8 cellular contexts compared by ENCODE assay signal in the genomic region with DNA sequence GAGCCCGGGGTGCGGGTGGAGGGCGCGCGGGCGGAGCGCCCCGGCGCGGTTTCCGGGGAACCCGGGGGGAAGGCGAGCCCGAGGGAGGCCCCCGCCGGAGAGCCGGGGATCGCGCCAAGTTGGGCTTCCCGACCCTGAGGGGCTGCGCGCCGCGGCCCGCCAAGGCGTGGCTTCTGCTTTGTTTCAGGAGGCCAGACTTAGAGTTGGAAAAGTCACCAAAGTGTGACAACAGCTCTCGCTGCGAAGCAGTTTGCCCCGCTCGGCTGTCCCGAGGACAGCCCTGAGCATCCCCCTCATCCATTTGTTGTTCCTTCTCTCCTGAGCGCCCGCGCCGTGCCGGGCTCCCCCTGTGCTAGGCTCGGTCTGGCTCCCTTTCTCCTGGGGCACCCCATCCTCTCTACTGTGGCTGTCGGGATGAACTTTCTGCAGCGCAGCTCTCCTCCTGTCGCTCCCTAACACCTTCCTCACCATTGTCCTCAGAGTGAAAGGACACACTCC. TPM values are rescaled to one million over a fixed set of nuclear protein-coding genes. Genes with fewer than 3 reads are reported as not detected.
DNase-seq lines count a peak whose midpoint lies in the region; ATAC-seq and TF ChIP-seq lines count a peak whose summit lies in the region.

No MANE protein-coding gene starts in this region.

- H3K27me3 ChIP-seq in BLaER1 (no peaks in the 10 kb centered on the region), mammary epithelial cell (ENCODE audit: insufficient read depth, low read length) (no peaks in the 10 kb centered on the region), lower lobe of right lung (ENCODE audit: low read depth) (no peaks in the 10 kb centered on the region), tibial artery (no peaks in the 10 kb centered on the region)

- 2% methylated on average over 11 of the region's 40 CpGs for whole genome bisulfite sequencing in mammary epithelial cell (ENCODE audit: low coverage, missing lambda C conversion rate)

- peak overlapping the region; percentile 87 for H3K4me3 ChIP-seq in BLaER1
- H3K4me3 ChIP-seq in Jurkat, Clone E6-1 (ENCODE audit: low read length), result peak overlapping the region; percentile 65
- H3K4me3 ChIP-seq in mammary epithelial cell (replicated peaks in 1 of 3; ENCODE audit: insufficient read depth in 1 of 3, low read depth in 2 of 3, low read length in 3 of 3), result peak overlapping the region; percentile 43 to 56 (median 53)
- H3K4me3 ChIP-seq in lower lobe of right lung, result peak overlapping the region; percentile 89
- peak overlapping the region; percentile 85 to 97 for H3K4me3 ChIP-seq in tibial artery

- DNase-seq in Jurkat, Clone E6-1 (ENCODE audit: low read depth, low spot score), result no peak
- no peak for DNase-seq in mammary epithelial cell
- no peak for DNase-seq in lower lobe of right lung
- peak in 1 of 2 donors; percentile 68 for DNase-seq in tibial artery
- no peak for DNase-seq in putamen (ENCODE audit: low spot score)
- no peak for DNase-seq in NCI-H1417 (lab: John Stamatoyannopoulos, UW)

- H3K27ac ChIP-seq in BLaER1, result peak overlapping the region; percentile 80
- no peak overlapping the region for H3K27ac ChIP-seq in mammary epithelial cell (ENCODE audit: insufficient read depth, low read depth, low read length)
- H3K27ac ChIP-seq in lower lobe of right lung, result peak overlapping the region; percentile 87
- H3K27ac ChIP-seq in tibial artery, result peak overlapping the region; percentile 85 to 89

- dilution Hi-C loops in mammary epithelial cell (cut with HindIII; ENCODE audit: low sequenced_read_pairs), result no loop called here

- CTCF ChIA-PET in mammary epithelial cell (lab: Charles Lee; ENCODE audit: low non-redundant PET), result no interaction called here

- peak overlapping the region; percentile 82 for H3K9ac ChIP-seq in BLaER1
- no peak overlapping the region for H3K9ac ChIP-seq in mammary epithelial cell (ENCODE audit: insufficient read depth, low read length)

- peaks cover 57% of the 10 kb centered on the region for H3K4me1 ChIP-seq in BLaER1
- H3K4me1 ChIP-seq in mammary epithelial cell (ENCODE audit: insufficient read depth, low read length), result peaks cover 12% of the 10 kb centered on the region
- H3K4me1 ChIP-seq in lower lobe of right lung, result peaks cover 57% of the 10 kb centered on the region
- peaks cover 0 to 52% (median 27%) of the 10 kb centered on the region in 4 donors for H3K4me1 ChIP-seq in tibial artery

- H2AFZ ChIP-seq in mammary epithelial cell (ENCODE audit: low read depth, low read length), result peak overlapping the region; percentile 88

- H4K20me1 ChIP-seq in BLaER1 (no peaks in the 10 kb centered on the region), mammary epithelial cell (ENCODE audit: insufficient read depth, low read length) (no peaks in the 10 kb centered on the region)

- H3K36me3 ChIP-seq in BLaER1 (no peaks in the 10 kb centered on the region), mammary epithelial cell (ENCODE audit: insufficient read depth, low read length) (no peaks in the 10 kb centered on the region), lower lobe of right lung (no peaks in the 10 kb centered on the region), tibial artery (no peaks in the 10 kb centered on the region)

- no peaks in the 10 kb centered on the region for H3K79me2 ChIP-seq in mammary epithelial cell (ENCODE audit: insufficient read depth, low read length)

- intact Hi-C loops in mammary epithelial cell (cut with micrococcal nuclease), result loop anchor here (2.0 kb wide), 1 partner anchor 34 kb away; no protein-coding TSS in a partner anchor
- intact Hi-C loops in lower lobe of right lung (cut with DNase I), result no loop called here
- intact Hi-C loops in tibial artery (cut with DNase I; ENCODE audit: low total_unique reads), result no loop called here

- in situ Hi-C loops in mammary epithelial cell (cut with MboI; ENCODE audit: low sequenced_read_pairs in 2 of 2), result no loop called here

- no TSS peak for BruUV-seq in mammary epithelial cell (replicated peaks; lab: Mats Ljungman, UMichigan)

- H3K9me3 ChIP-seq in BLaER1 (no peaks in the 10 kb centered on the region), mammary epithelial cell (replicated peaks; ENCODE audit: insufficient read depth, low read length) (no peaks in the 10 kb centered on the region), lower lobe of right lung (no peaks in the 10 kb centered on the region), tibial artery (no peaks in the 10 kb centered on the region)

- H3K4me2 ChIP-seq in BLaER1 (peak overlapping the region; percentile 98), mammary epithelial cell (ENCODE audit: insufficient read depth, low read depth, low read length) (peak overlapping the region; percentile 98)

- TF ChIP-seq CTCF in mammary epithelial cell (conservative IDR thresholded peaks at IDR 0.05 in 1 of 2, IDR thresholded peaks at IDR 0.05 in 1 of 2; ENCODE audit: extremely low read depth in 1 of 2, insufficient read depth in 1 of 2, low read depth in 1 of 2, low read length in 2 of 2) (no peak), lower lobe of right lung (IDR thresholded peaks at IDR 0.05) (no peak), tibial artery (IDR thresholded peaks at IDR 0.05) (no peak)

- ATAC-seq in GM19463 (IDR thresholded peaks at IDR 0.05; ENCODE audit: unreplicated experiment) (peak; percentile 28), lower lobe of right lung (peak; percentile 25 to 40)

RNA-seq across cellular contexts. Expression of a gene that starts 0.4 kb away (rescaled TPM):
- polyA plus RNA-seq in Jurkat, Clone E6-1 (2012; ENCODE audit: insufficient read depth, insufficient read length), result 61.0 TPM
- total RNA-seq in mammary epithelial cell, result 1 to 10 TPM; 1.2 to 2.1 TPM
- polyA plus RNA-seq in mammary epithelial cell, result 2.4 TPM
- polyA minus RNA-seq in mammary epithelial cell, result not detected
- total RNA-seq in lower lobe of right lung, result 108 TPM

RNA-seq across cellular contexts. Expression of a gene that starts 32.2 kb away (rescaled TPM):
- polyA plus RNA-seq in Jurkat, Clone E6-1 (2012; ENCODE audit: insufficient read depth, insufficient read length), result not detected
- total RNA-seq in mammary epithelial cell (not detected), lower lobe of right lung (0.18 TPM)
- polyA plus RNA-seq in mammary epithelial cell, result not detected
- not detected for polyA minus RNA-seq in mammary epithelial cell

RNA-seq across cellular contexts. Expression of a gene that starts 53.8 kb away (rescaled TPM):
- polyA plus RNA-seq in Jurkat, Clone E6-1 (2012; ENCODE audit: insufficient read depth, insufficient read length), result 209 TPM
- total RNA-seq in mammary epithelial cell, result 100 to 1,000 TPM; 130 to 217 TPM
- polyA plus RNA-seq in mammary epithelial cell, result 231 TPM
- 60.1 TPM for polyA minus RNA-seq in mammary epithelial cell
- 177 TPM for total RNA-seq in lower lobe of right lung

Comparison
In these comparisons a context has a peak if more than half of its experiments do, and no peak if none do; other contexts are left out.
1. RNA of a gene that starts 0.4 kb away (total RNA-seq): 108 TPM in lower lobe of right lung (single experiment); 1.2 to 2.1 TPM in mammary epithelial cell; every median in the first group is over 10 times any median in the second.
2. Peak in every context shown above with its lines, with median percentiles within 50 percentile points of each other: H3K4me3 ChIP-seq.